Comparison of ENCODE assay signal across 10 cellular contexts in the genomic region with DNA sequence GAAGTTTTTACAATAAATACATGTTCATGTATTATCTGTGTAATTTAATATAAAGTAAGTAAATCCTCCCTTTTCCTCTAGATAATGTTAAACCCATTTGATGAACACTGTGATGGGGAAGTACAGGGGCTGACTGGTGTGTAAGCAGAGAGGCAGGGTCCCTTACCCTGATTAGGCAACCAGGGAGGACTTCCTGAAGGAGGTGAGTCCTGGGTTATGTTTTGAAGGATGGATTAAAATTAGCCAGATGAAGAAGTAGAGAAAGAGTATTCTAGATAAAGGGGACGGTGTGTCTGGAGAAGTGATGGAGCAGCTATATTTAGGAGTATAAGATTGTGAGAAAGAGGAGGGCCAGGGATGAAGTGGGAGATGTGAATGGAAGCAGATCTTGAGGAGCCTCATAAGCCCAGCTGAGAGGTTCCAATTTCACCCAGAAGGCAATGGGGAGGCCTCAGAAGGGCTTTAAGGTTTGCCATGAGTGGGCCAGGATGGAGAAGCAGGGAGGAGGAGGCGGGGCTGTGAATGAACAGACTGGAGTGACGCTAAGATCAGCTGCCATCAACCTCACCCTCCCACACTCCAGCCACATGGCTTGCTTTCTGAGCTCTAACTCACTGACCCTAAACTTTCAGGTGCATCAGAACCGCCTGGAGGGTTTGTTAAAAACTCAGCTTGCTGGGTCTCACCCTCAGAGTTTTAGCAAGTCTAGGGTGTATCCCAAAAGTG. TPM values are rescaled to one million over a fixed set of nuclear protein-coding genes. Genes with fewer than 3 reads are reported as not detected.
DNase-seq lines count a peak whose midpoint lies in the region; ATAC-seq and TF ChIP-seq lines count a peak whose summit lies in the region.
"Had no signal": no experiment of that assay in that cellular context is flagged by ENCODE, and none has a peak within 500 bp of the region (broad histone marks: within the 10 kb centered on the region; RNA-seq: fewer than 3 reads in every experiment).

No MANE protein-coding gene starts in this region.

- H3K18ac ChIP-seq in neuronal stem cell (ENCODE audit: low read length): no peak overlapping the region

- no peaks in the 10 kb centered on the region for H3K9me3 Mint-ChIP-seq in naive thymus-derived CD8-positive, alpha-beta T cell

- H3K4me1 ChIP-seq in RWPE2 (ENCODE audit: insufficient read depth, poor library complexity, severe bottlenecking) (peaks cover 57% of the 10 kb centered on the region), neuronal stem cell (ENCODE audit: control insufficient read depth in 2 of 2, insufficient read depth in 1 of 2, low read depth in 1 of 2, low read length in 2 of 2) (peaks cover 6 to 36% of the 10 kb centered on the region in 2 donors), upper lobe of left lung (peaks cover 7 to 17% (median 10%) of the 10 kb centered on the region in 4 donors)

- no peak overlapping the region for H2AK5ac ChIP-seq in neuronal stem cell (ENCODE audit: low read depth, low read length)

- H2BK12ac ChIP-seq in neuronal stem cell (ENCODE audit: low read length): no peak overlapping the region

- peak; percentile 40 for ATAC-seq in GM18498 (IDR thresholded peaks at IDR 0.05; ENCODE audit: unreplicated experiment)
- no peak for ATAC-seq in RWPE2 (ENCODE audit: low read depth)
- ATAC-seq in naive thymus-derived CD8-positive, alpha-beta T cell: no peak
- no peak for ATAC-seq in upper lobe of left lung (ENCODE audit: low FRiP score in 2 of 2)

- H3K4me3 ChIP-seq in RWPE2 (ENCODE audit: severe bottlenecking) (no peak overlapping the region), neuronal stem cell (ENCODE audit: low read length in 2 of 2) (no peak overlapping the region), upper lobe of left lung (no peak overlapping the region)

- no peak overlapping the region for H2BK5ac ChIP-seq in neuronal stem cell (ENCODE audit: low read length)

- H3K27ac Mint-ChIP-seq in naive thymus-derived CD8-positive, alpha-beta T cell: peak overlapping the region in 9 of 10 donors; percentile 23 to 91 (median 50)

- H3K27me3 ChIP-seq in RWPE2 (ENCODE audit: insufficient read depth, poor library complexity, severe bottlenecking) (no peaks in the 10 kb centered on the region), neuronal stem cell (ENCODE audit: control insufficient read depth in 3 of 3, insufficient read depth in 3 of 3, low read depth in 1 of 3, low read length in 3 of 3) (no peaks in the 10 kb centered on the region), upper lobe of left lung (no peaks in the 10 kb centered on the region)

- H2BK15ac ChIP-seq in neuronal stem cell (ENCODE audit: low read length): no peak overlapping the region

- peak overlapping the region in 6 of 10 donors; percentile 5 to 67 (median 23) for H3K4me3 Mint-ChIP-seq in naive thymus-derived CD8-positive, alpha-beta T cell

- H3K79me1 ChIP-seq in neuronal stem cell (ENCODE audit: low read depth, low read length): no peaks in the 10 kb centered on the region

- no peaks in the 10 kb centered on the region for H3K36me3 Mint-ChIP-seq in naive thymus-derived CD8-positive, alpha-beta T cell

- H3K9me3 ChIP-seq in RWPE2 (ENCODE audit: severe bottlenecking): no peaks in the 10 kb centered on the region
- H3K9me3 ChIP-seq in neuronal stem cell (replicated peaks in 1 of 2; ENCODE audit: control insufficient read depth in 2 of 2, insufficient read depth in 1 of 2, low read depth in 1 of 2, low read length in 2 of 2): no peaks in the 10 kb centered on the region
- no peaks in the 10 kb centered on the region for H3K9me3 ChIP-seq in upper lobe of left lung

- no peaks in the 10 kb centered on the region for H3K27me3 Mint-ChIP-seq in naive thymus-derived CD8-positive, alpha-beta T cell

- no peaks in the 10 kb centered on the region for H3K36me3 ChIP-seq in RWPE2 (ENCODE audit: low read depth)
- H3K36me3 ChIP-seq in neuronal stem cell (replicated peaks in 1 of 2; ENCODE audit: control insufficient read depth in 2 of 2, insufficient read depth in 2 of 2, low read length in 2 of 2): no peaks in the 10 kb centered on the region
- H3K36me3 ChIP-seq in upper lobe of left lung: no peaks in the 10 kb centered on the region

- TF ChIP-seq POLR2A in upper lobe of left lung (IDR thresholded peaks at IDR 0.05): no peak

- H2AFZ ChIP-seq in neuronal stem cell (ENCODE audit: low read length): no peak overlapping the region

- peaks cover 33 to 72% (median 60%) of the 10 kb centered on the region in 4 donors for H3K4me1 Mint-ChIP-seq in naive thymus-derived CD8-positive, alpha-beta T cell

- no peak for TF ChIP-seq CTCF in RWPE2 (IDR thresholded peaks at IDR 0.05; ENCODE audit: poor library complexity, severe bottlenecking)
- no peak for TF ChIP-seq CTCF in upper lobe of left lung (IDR thresholded peaks at IDR 0.05)

- no peak overlapping the region for H3K23ac ChIP-seq in neuronal stem cell (ENCODE audit: low read depth, low read length, poor library complexity)

- no peak overlapping the region for H3K4me2 ChIP-seq in neuronal stem cell (ENCODE audit: insufficient read depth, low read length, poor library complexity, severe bottlenecking)

- H3K14ac ChIP-seq in neuronal stem cell (ENCODE audit: low read length): no peak overlapping the region

- 100% methylated on average over 1 of the region's 4 CpGs; no CpG with 5 or more reads in 1 of the 2 donors for whole genome bisulfite sequencing in neuronal stem cell (ENCODE audit: extremely low coverage in 2 of 2, insufficient read length in 2 of 2, insufficient replicate concordance in 1 of 2), 2 donors
- 69 to 76% methylated on average over 4 of the region's 4 CpGs for WGBS in upper lobe of left lung, 2 donors

- no peak overlapping the region for H4K91ac ChIP-seq in neuronal stem cell (ENCODE audit: low read depth, low read length, poor library complexity)

- H3K27ac ChIP-seq in RWPE2 (ENCODE audit: poor library complexity, severe bottlenecking): peak overlapping the region; percentile 90
- no peak overlapping the region for H3K27ac ChIP-seq in neuronal stem cell (replicated peaks; ENCODE audit: low read length)
- H3K27ac ChIP-seq in upper lobe of left lung: no peak overlapping the region

- DNase-seq in NCI-H510A treated with DMSO at 0.1 percent for 48 hours (lab: John Stamatoyannopoulos, UW) (peak; percentile 13), NCI-H510A (lab: John Stamatoyannopoulos, UW) (no peak), RWPE2 (ENCODE audit: low spot score) (no peak), neuronal stem cell (ENCODE audit: low spot score) (no peak), AML-193 (lab: John Stamatoyannopoulos, UW) (no peak), upper lobe of left lung (no peak)
- DNase-seq in naive thymus-derived CD8-positive, alpha-beta T cell: no peak
- DNase-seq: H7, NCI-H774 had no signal

- POLR2A ChIA-PET in naive thymus-derived CD8-positive, alpha-beta T cell (lab: Charles Lee): interaction anchor here (0.8 to 5.2 kb wide), 6 partner anchors 11 to 35 kb away, joined by 4 to 61 read pairs (median 26); no protein-coding TSS in a partner anchor

- no peak overlapping the region for H4K8ac ChIP-seq in neuronal stem cell (ENCODE audit: low read depth, low read length)

- H3K4ac ChIP-seq in neuronal stem cell (ENCODE audit: low read length): no peak overlapping the region

- TF ChIP-seq EP300 in upper lobe of left lung (IDR thresholded peaks at IDR 0.05): no peak

- H2BK120ac ChIP-seq in neuronal stem cell (ENCODE audit: low read depth, low read length): no peak overlapping the region

- no peak overlapping the region for H3K9ac ChIP-seq in neuronal stem cell (ENCODE audit: low read depth, low read length, poor library complexity)

RNA-seq across cellular contexts. Expression of a gene that starts 30.9 kb away (rescaled TPM):
- total RNA-seq in naive thymus-derived CD8-positive, alpha-beta T cell: 10 to 100 TPM; 60.9 to 64.8 TPM
- 1 to 10 TPM; 2.7 to 10.0 (median 4.6) TPM for polyA plus RNA-seq in naive thymus-derived CD8-positive, alpha-beta T cell
- polyA plus RNA-seq in neuronal stem cell (2013, experiment 1 of 2): 99.9 TPM
- polyA plus RNA-seq in neuronal stem cell (2013, experiment 2 of 2): 99.2 TPM
- 100 to 1,000 TPM in 4 of 6 donors, 10 to 100 TPM in 2; 75.4 to 269 (median 135) TPM for total RNA-seq in upper lobe of left lung

RNA-seq across cellular contexts. Expression of a gene that starts 59.2 kb away (rescaled TPM):
- total RNA-seq in naive thymus-derived CD8-positive, alpha-beta T cell: under 1 TPM; 0.10 to 0.14 TPM
- under 1 TPM in 2 of 3 donors, not detected in 1; 0.05 to 0.14 TPM for polyA plus RNA-seq in naive thymus-derived CD8-positive, alpha-beta T cell
- polyA plus RNA-seq in neuronal stem cell (2013, experiment 1 of 2): 3.8 TPM
- polyA plus RNA-seq in neuronal stem cell (2013, experiment 2 of 2): 4.4 TPM
- total RNA-seq in upper lobe of left lung: 1 to 10 TPM in 5 of 6 donors, under 1 TPM in 1; 0.69 to 1.9 (median 1.1) TPM
